In the genomic region with DNA sequence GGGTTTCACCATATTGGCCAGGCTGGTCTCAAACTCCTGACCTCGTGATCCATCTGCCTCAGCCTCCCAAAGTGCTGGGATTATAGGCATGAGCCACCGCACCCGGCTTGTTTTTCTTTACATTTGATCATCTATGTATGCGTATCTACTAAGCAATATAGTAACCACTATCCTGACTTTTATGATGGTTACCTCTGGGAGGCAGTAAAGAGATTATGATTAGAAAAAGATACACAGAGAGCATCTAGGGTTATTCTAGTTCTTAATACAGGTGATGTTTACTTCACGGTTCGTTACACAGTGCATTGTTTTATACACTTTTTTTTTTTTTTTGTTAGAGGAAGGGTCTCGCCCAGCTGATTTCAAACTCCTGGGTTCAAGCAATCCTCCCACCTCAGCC, we compare ENCODE assay signal across 14 cellular contexts. TPM values are rescaled to one million over a fixed set of nuclear protein-coding genes. Genes with fewer than 3 reads are reported as not detected.
DNase-seq lines count a peak whose midpoint lies in the region; ATAC-seq and TF ChIP-seq lines count a peak whose summit lies in the region.
"Not testable (repeated sequence)": the region's sequence is repeated elsewhere in the genome, so short reads cannot be mapped to it uniquely, and the experiment has no call there.
"Had no signal": no experiment of that assay in that cellular context is flagged by ENCODE, and none has a peak within 500 bp of the region (broad histone marks: within the 10 kb centered on the region; RNA-seq: fewer than 3 reads in every experiment).

No MANE protein-coding gene starts in this region.

- not testable (repeated sequence) for H3K27ac Mint-ChIP-seq in stimulated activated memory B cell treated with anti-CD40 and anti-IgM and Interleukin-4, amounts not matched to agents 10 μg/mL and 1 μg/mL and 100 μg/mL, for 72 hours

- H3K4me3 ChIP-seq in LNCaP clone FGC (ENCODE audit: low read depth, low read length) = not testable (repeated sequence)

- H3K9me3 Mint-ChIP-seq in stimulated activated memory B cell treated with anti-CD40 and anti-IgM and Interleukin-4, amounts not matched to agents 10 μg/mL and 1 μg/mL and 100 μg/mL, for 72 hours = not testable (repeated sequence)

- TF ChIP-seq CTCF in C4-2B (conservative IDR thresholded peaks at IDR 0.05) (peak; percentile 17), LNCaP clone FGC (IDR thresholded peaks at IDR 0.05; ENCODE audit: control insufficient read depth, extremely low read depth, insufficient read depth) (0 out of 2 replicates have a peak, but pooled peaks have one; percentile 13), VCaP (conservative IDR thresholded peaks at IDR 0.05) (peak; percentile 26)
- not testable (repeated sequence) for TF ChIP-seq CTCF in GM13976 (IDR thresholded peaks at IDR 0.05; ENCODE audit: borderline replicate concordance, control extremely low read depth, extremely low read depth, insufficient read depth, missing control alignments)

- in situ Hi-C loops in GM13976 (cut with MboI; ENCODE audit: low sequenced_read_pairs, unreplicated experiment); SK-MEL-5 (cut with HindIII; ENCODE audit: low pct_unique_long_range_greater_than_20kb, low sequenced_read_pairs): not testable (repeated sequence)

- H3K27me3 Mint-ChIP-seq in stimulated activated memory B cell treated with anti-CD40 and anti-IgM and Interleukin-4, amounts not matched to agents 10 μg/mL and 1 μg/mL and 100 μg/mL, for 72 hours = not testable (repeated sequence)

- H3K27ac ChIP-seq in C4-2B, VCaP: not testable (repeated sequence)

- DNase-seq in GM13976 (ENCODE audit: low spot score) (peak; percentile 50), NCI-H69 (lab: John Stamatoyannopoulos, UW) (peak; percentile 8), SK-MEL-5 (ENCODE audit: low read depth, low spot score) (peak; percentile 30), germinal center (ENCODE audit: low spot score) (peak; percentile 39)
- not testable (repeated sequence) for DNase-seq in LNCaP clone FGC (ENCODE audit: low read depth)

- H3K4me1 Mint-ChIP-seq in stimulated activated memory B cell treated with anti-CD40 and anti-IgM and Interleukin-4, amounts not matched to agents 10 μg/mL and 1 μg/mL and 100 μg/mL, for 72 hours = peaks cover 44% of the 10 kb centered on the region

- ATAC-seq in stimulated activated memory B cell treated with anti-CD40 and anti-IgM and Interleukin-4, amounts not matched to agents 10 μg/mL and 1 μg/mL and 100 μg/mL, for 72 hours = peak; percentile 67

- H3K36me3 Mint-ChIP-seq in stimulated activated memory B cell treated with anti-CD40 and anti-IgM and Interleukin-4, amounts not matched to agents 10 μg/mL and 1 μg/mL and 100 μg/mL, for 72 hours = peaks cover 34% of the 10 kb centered on the region

- H3K4me3 Mint-ChIP-seq in stimulated activated memory B cell treated with anti-CD40 and anti-IgM and Interleukin-4, amounts not matched to agents 10 μg/mL and 1 μg/mL and 100 μg/mL, for 72 hours = not testable (repeated sequence)

RNA-seq across cellular contexts. Expression of gene SLC6A16, which starts 18.3 kb away (rescaled TPM):
- 0.05 TPM in 1 of 2 replicates, not detected in the other for total RNA-seq in SK-MEL-5 (2014; rRNA removed; shearing (Covaris generic))
- polyA plus RNA-seq in SK-MEL-5 (2015; cell fraction: cytosol; rRNA removed) = 0.05 and 0.06 TPM in 2 replicates
- polyA plus RNA-seq in SK-MEL-5 (2015; cell fraction: nucleus; rRNA removed) = not detected in 2 replicates
- total RNA-seq: A172, SJSA1 had no signal

RNA-seq across cellular contexts. Expression of gene CD37, which starts 28.5 kb away (rescaled TPM):
- not detected in 2 replicates for total RNA-seq in SK-MEL-5 (2014; rRNA removed; shearing (Covaris generic))
- polyA plus RNA-seq in SK-MEL-5 (2015; cell fraction: cytosol; rRNA removed) = not detected in 2 replicates
- not detected in 2 replicates for polyA plus RNA-seq in SK-MEL-5 (2015; cell fraction: nucleus; rRNA removed)
- total RNA-seq: A172, H9, IMR-90, PC-9, SJSA1 had no signal
- polyA plus RNA-seq: IMR-90 had no signal

RNA-seq across cellular contexts. Expression of gene TEAD2, which starts 55.5 kb away (rescaled TPM):
- 15.0 and 17.4 TPM in 2 replicates for total RNA-seq in SK-MEL-5 (2014; rRNA removed; shearing (Covaris generic))
- polyA plus RNA-seq in SK-MEL-5 (2015; cell fraction: cytosol; rRNA removed) = 19.6 and 23.9 TPM in 2 replicates
- 14.8 and 21.0 TPM in 2 replicates for polyA plus RNA-seq in SK-MEL-5 (2015; cell fraction: nucleus; rRNA removed)
- total RNA-seq: T-helper 1 cell treated with Interleukin-12 subunit alpha and Interleukin-12 subunit beta and Interleukin-4 antibody, amounts not matched to agents 30 ng/mL and 1 ng/mL, for 36 hours had no signal

RNA-seq across cellular contexts. Expression of gene DKKL1, which starts 56.9 kb away (rescaled TPM):
- 0.53 and 0.59 TPM in 2 replicates for total RNA-seq in SK-MEL-5 (2014; rRNA removed; shearing (Covaris generic))
- 0.51 and 3.4 TPM in 2 replicates for polyA plus RNA-seq in SK-MEL-5 (2015; cell fraction: cytosol; rRNA removed)
- not detected in 2 replicates for polyA plus RNA-seq in SK-MEL-5 (2015; cell fraction: nucleus; rRNA removed)
- total RNA-seq: IMR-90; PC-9; T-helper 1 cell treated with Interleukin-12 subunit alpha and Interleukin-12 subunit beta and Interleukin-4 antibody, amounts not matched to agents 30 ng/mL and 1 ng/mL, for 36 hours had no signal
